In genomic region chr6:119348308-119349040, GRCh38 we compare ENCODE assay signal across 8 cellular contexts. TPM values are rescaled to one million over a fixed set of nuclear protein-coding genes. Genes with fewer than 3 reads are reported as not detected.
A peak's percentile ranks its signal among the peaks of the same experiment; 100 is the strongest.
DNase-seq lines count a peak whose midpoint lies in the region; ATAC-seq and TF ChIP-seq lines count a peak whose summit lies in the region.

No MANE protein-coding gene starts in this region.

- H3K4me1 Mint-ChIP-seq in activated T-cell treated with anti-CD3 and anti-CD28 coated beads, Interleukin-2, amount 50 U/mL, for 4 hours (ENCODE audit: low read depth), result peaks cover 50% of the 10 kb centered on the region

- TF ChIP-seq CTCF in GM20000 (IDR thresholded peaks at IDR 0.05; ENCODE audit: extremely low read depth, missing control alignments) (no peak), fibroblast of mammary gland (conservative IDR thresholded peaks at IDR 0.05; ENCODE audit: control insufficient read depth, insufficient read depth, low read depth, low read length) (no peak), neutrophil (IDR thresholded peaks at IDR 0.05) (no peak)

- peak; percentile 7 to 8 for ATAC-seq in activated T-cell treated with anti-CD3 and anti-CD28 coated beads, Interleukin-2, amount 50 U/mL, for 4 hours
- no peak for ATAC-seq in GM18519 (IDR thresholded peaks at IDR 0.05; ENCODE audit: low FRiP score, unreplicated experiment)

- H3K4me3 Mint-ChIP-seq in activated T-cell treated with anti-CD3 and anti-CD28 coated beads, Interleukin-2, amount 50 U/mL, for 4 hours, result peak overlapping the region; percentile 91

- H3K9me3 Mint-ChIP-seq in activated T-cell treated with anti-CD3 and anti-CD28 coated beads, Interleukin-2, amount 50 U/mL, for 4 hours, result no peaks in the 10 kb centered on the region

- H3K4me3 ChIP-seq in BLaER1 treated with 17β-estradiol and CSF1 and Interleukin-3, amounts not matched to agents 10 nM and 100 nM, result peak overlapping the region; percentile 74 to 85 (median 82)
- H3K4me3 ChIP-seq in MG63, result peak overlapping the region; percentile 83
- peak overlapping the region; percentile 75 for H3K4me3 ChIP-seq in fibroblast of mammary gland (ENCODE audit: control insufficient read depth, low read depth, low read length)
- peak overlapping the region; percentile 88 to 89 for H3K4me3 ChIP-seq in neutrophil (ENCODE audit: low read depth in 1 of 2, low read length in 1 of 2)

- peaks cover 62 to 82% (median 70%) of the 10 kb centered on the region in 11 experiments for H3K27me3 ChIP-seq in BLaER1 treated with 17β-estradiol and CSF1 and Interleukin-3, amounts not matched to agents 10 nM and 100 nM
- H3K27me3 ChIP-seq in MG63 (no peaks in the 10 kb centered on the region), neutrophil (no peaks in the 10 kb centered on the region)

- peaks cover 16 to 27% (median 25%) of the 10 kb centered on the region in 10 experiments for H3K4me1 ChIP-seq in BLaER1 treated with 17β-estradiol and CSF1 and Interleukin-3, amounts not matched to agents 10 nM and 100 nM
- H3K4me1 ChIP-seq in neutrophil (ENCODE audit: control insufficient read depth in 1 of 2, insufficient read depth in 1 of 2, low read depth in 1 of 2, low read length in 1 of 2), result peaks cover 27 to 34% of the 10 kb centered on the region in 2 experiments

- DNase-seq in GM20000 (ENCODE audit: low spot score) (peak; percentile 69), MG63 (peak; percentile 30), fibroblast of mammary gland (ENCODE audit: low read depth) (no peak), MV-4-11 (lab: John Stamatoyannopoulos, UW) (no peak)
- DNase-seq in activated T-cell treated with anti-CD3 and anti-CD28 coated beads, Interleukin-2, amount 50 U/mL, for 4 hours, result peak; percentile 28

- H3K27ac ChIP-seq in BLaER1 treated with 17β-estradiol and CSF1 and Interleukin-3, amounts not matched to agents 10 nM and 100 nM, result peak overlapping the region; percentile 35 to 93 (median 80); a peak in 17 of 22 replicates
- peak overlapping the region; percentile 77 for H3K27ac ChIP-seq in neutrophil

- H3K4me2 ChIP-seq in BLaER1 treated with 17β-estradiol and CSF1 and Interleukin-3, amounts not matched to agents 10 nM and 100 nM, result peak overlapping the region; percentile 93 to 100 (median 99)

- H3K36me3 Mint-ChIP-seq in activated T-cell treated with anti-CD3 and anti-CD28 coated beads, Interleukin-2, amount 50 U/mL, for 4 hours (ENCODE audit: insufficient read depth), result peaks cover 4% of the 10 kb centered on the region

- no peaks in the 10 kb centered on the region for H3K36me3 ChIP-seq in BLaER1 treated with 17β-estradiol and CSF1 and Interleukin-3, amounts not matched to agents 10 nM and 100 nM
- H3K36me3 ChIP-seq in MG63 (no peaks in the 10 kb centered on the region), neutrophil (no peaks in the 10 kb centered on the region)

- H3K9me3 ChIP-seq in BLaER1 treated with 17β-estradiol and CSF1 and Interleukin-3, amounts not matched to agents 10 nM and 100 nM (replicated peaks in 1 of 11), result no peaks in the 10 kb centered on the region
- no peaks in the 10 kb centered on the region for H3K9me3 ChIP-seq in MG63
- H3K9me3 ChIP-seq in neutrophil, result no peaks in the 10 kb centered on the region

- H4K20me1 ChIP-seq in BLaER1 treated with 17β-estradiol and CSF1 and Interleukin-3, amounts not matched to agents 10 nM and 100 nM, result peaks cover 0 to 53% (median 24%) of the 10 kb centered on the region in 11 experiments; a peak in 14 of 22 replicates

- H3K27me3 Mint-ChIP-seq in activated T-cell treated with anti-CD3 and anti-CD28 coated beads, Interleukin-2, amount 50 U/mL, for 4 hours (ENCODE audit: low read depth), result no peaks in the 10 kb centered on the region

- H3K9ac ChIP-seq in BLaER1 treated with 17β-estradiol and CSF1 and Interleukin-3, amounts not matched to agents 10 nM and 100 nM, result peak overlapping the region; percentile 80 to 96 (median 86)

RNA-seq across cellular contexts. Expression of gene MAN1A1, which starts 1.1 kb away (rescaled TPM):
- total RNA-seq in MG63 (2014; rRNA removed; shearing (Covaris generic); ENCODE audit: low replicate concordance), result 14.2 and 29.6 TPM in 2 replicates
- 10 to 100 TPM; 28.5 to 33.6 (median 31.2) TPM for total RNA-seq in activated T-cell treated with anti-CD3 and anti-CD28 coated beads, Interleukin-2, amount 50 U/mL, for 4 hours

Comparison
In these comparisons a context has a peak if more than half of its experiments do, and no peak if none do; other contexts are left out.
1. DNase-seq: peak in GM20000 (single experiment), MG63 (single experiment) and activated T-cell treated with anti-CD3 and anti-CD28 coated beads, Interleukin-2, amount 50 U/mL, for 4 hours (single experiment); none in fibroblast of mammary gland (single experiment) and MV-4-11 (single experiment).
2. Peak in every context shown above with its lines, with median percentiles within 50 percentile points of each other: H3K4me3 ChIP-seq.